ENCODE assay signal across 8 cellular contexts in genomic region chr12:57756406-57757341, GRCh38. TPM values are rescaled to one million over a fixed set of nuclear protein-coding genes. Genes with fewer than 3 reads are reported as not detected.
DNase-seq lines count a peak whose midpoint lies in the region; ATAC-seq and TF ChIP-seq lines count a peak whose summit lies in the region.

No MANE protein-coding gene starts in this region.

- WGBS in spleen, 5 donors, result 30 to 38% (median 33%) methylated on average over 22 of the region's 22 CpGs

- peaks cover 16% of the 10 kb centered on the region for H3K36me3 Mint-ChIP-seq in activated T-helper 1 cell treated with anti-CD3 and anti-CD28 coated beads, Interleukin-12 subunit alpha, Interleukin-12 subunit beta, Interleukin-2, Interleukin-4 antibody, amounts not matched to agents 30 ng/mL and 10 ng/mL and 1 ng/mL, durations not matched to agents 14 hours and 24 hours and 36 hours (ENCODE audit: low read depth)

- intact Hi-C loops in OCI-LY7 (cut with micrococcal nuclease; ENCODE audit: unreplicated experiment) (loop anchor here (2.0 kb wide), 1 partner anchor 142 kb away; no protein-coding TSS in a partner anchor), spleen (cut with DNase I; ENCODE audit: low total_unique reads) (no loop called here)
- intact Hi-C loops in activated T-helper 1 cell treated with anti-CD3 and anti-CD28 coated beads, Interleukin-12 subunit alpha, Interleukin-12 subunit beta, Interleukin-2, Interleukin-4 antibody, amounts not matched to agents 30 ng/mL and 10 ng/mL and 1 ng/mL, durations not matched to agents 14 hours and 24 hours and 36 hours (cut with micrococcal nuclease), result loop anchor here (1.0 to 10.0 kb wide), 3 partner anchors 9 to 1122 kb away; partner anchors contain the start of gene BAZ2A

- H3K4me1 ChIP-seq in OCI-LY7 (ENCODE audit: insufficient read depth, low read length, poor library complexity, severe bottlenecking), result peaks cover 33% of the 10 kb centered on the region
- peaks cover 16 to 65% (median 42%) of the 10 kb centered on the region in 6 donors for H3K4me1 ChIP-seq in spleen

- H3K79me2 ChIP-seq in OCI-LY7 (ENCODE audit: insufficient read depth, low read depth, low read length), result peaks cover 12% of the 10 kb centered on the region

- TF ChIP-seq POLR2A in spleen (IDR thresholded peaks at IDR 0.05), result no peak

- H4K20me1 ChIP-seq in OCI-LY7 (ENCODE audit: insufficient read depth, low read length), result peaks cover 10% of the 10 kb centered on the region; the same call in 1 of the 2 replicates

- H3K4me1 Mint-ChIP-seq in activated T-helper 1 cell treated with anti-CD3 and anti-CD28 coated beads, Interleukin-12 subunit alpha, Interleukin-12 subunit beta, Interleukin-2, Interleukin-4 antibody, amounts not matched to agents 30 ng/mL and 10 ng/mL and 1 ng/mL, durations not matched to agents 14 hours and 24 hours and 36 hours (ENCODE audit: low read depth), result peaks cover 51% of the 10 kb centered on the region

- CTCF ChIA-PET in BJ (lab: Yijun Ruan, JAX), result interaction anchor here (0.6 to 2.3 kb wide), 7 partner anchors 10 to 1900 kb away, joined by 3 to 12 read pairs (median 3); partner anchors contain the start of genes CYP27B1 and TSFM
- CTCF ChIA-PET in OCI-LY7 (lab: Charles Lee; ENCODE audit: unreplicated experiment), result interaction anchor here (0.6 to 1.4 kb wide), 5 partner anchors 9 to 142 kb away, joined by 3 to 5 read pairs (median 3); no protein-coding TSS in a partner anchor

- ATAC-seq in GM21576 (IDR thresholded peaks at IDR 0.05; ENCODE audit: unreplicated experiment), result peak; percentile 22

- peak overlapping the region; percentile 75 for H3K27ac ChIP-seq in OCI-LY7 (ENCODE audit: low read depth, low read length, poor library complexity, severe bottlenecking)
- H3K27ac ChIP-seq in spleen, result peak overlapping the region in 6 of 8 donors; percentile 78 to 95 (median 86)

- no peaks in the 10 kb centered on the region for H3K9me3 ChIP-seq in OCI-LY7 (ENCODE audit: low read length)
- H3K9me3 ChIP-seq in spleen, result no peaks in the 10 kb centered on the region

- peaks cover 3% of the 10 kb centered on the region for H3K27me3 Mint-ChIP-seq in activated T-helper 1 cell treated with anti-CD3 and anti-CD28 coated beads, Interleukin-12 subunit alpha, Interleukin-12 subunit beta, Interleukin-2, Interleukin-4 antibody, amounts not matched to agents 30 ng/mL and 10 ng/mL and 1 ng/mL, durations not matched to agents 14 hours and 24 hours and 36 hours (ENCODE audit: insufficient read depth)

- H3K4me2 ChIP-seq in OCI-LY7 (ENCODE audit: low read length), result peak overlapping the region; percentile 84

- peak overlapping the region; percentile 89 for H3K4me3 Mint-ChIP-seq in activated T-helper 1 cell treated with anti-CD3 and anti-CD28 coated beads, Interleukin-12 subunit alpha, Interleukin-12 subunit beta, Interleukin-2, Interleukin-4 antibody, amounts not matched to agents 30 ng/mL and 10 ng/mL and 1 ng/mL, durations not matched to agents 14 hours and 24 hours and 36 hours

- peaks cover 6% of the 10 kb centered on the region for H3K27me3 ChIP-seq in BJ (ENCODE audit: control insufficient read depth, insufficient read depth, low read length)
- H3K27me3 ChIP-seq in spleen (replicated peaks in 1 of 7), result peaks cover 0 to 10% (median 0%) of the 10 kb centered on the region in 7 donors

- H3K27ac Mint-ChIP-seq in activated T-helper 1 cell treated with anti-CD3 and anti-CD28 coated beads, Interleukin-12 subunit alpha, Interleukin-12 subunit beta, Interleukin-2, Interleukin-4 antibody, amounts not matched to agents 30 ng/mL and 10 ng/mL and 1 ng/mL, durations not matched to agents 14 hours and 24 hours and 36 hours, result peak overlapping the region; percentile 70

- DNase-seq in BJ (ENCODE audit: low read depth) (no peak), OCI-LY7 (ENCODE audit: low spot score) (peak; percentile 85), germinal center (ENCODE audit: low spot score) (peak; percentile 86), spleen (peak; percentile 92), NCI-H1092 (lab: John Stamatoyannopoulos, UW) (no peak), amniotic stem cell (lab: John Stamatoyannopoulos, UW) (no peak)
- DNase-seq in activated T-helper 1 cell treated with anti-CD3 and anti-CD28 coated beads, Interleukin-12 subunit alpha, Interleukin-12 subunit beta, Interleukin-2, Interleukin-4 antibody, amounts not matched to agents 30 ng/mL and 10 ng/mL and 1 ng/mL, durations not matched to agents 14 hours and 24 hours and 36 hours (ENCODE audit: low spot score), result peak; percentile 61

- BruUV-seq in OCI-LY7 (replicated peaks; lab: Mats Ljungman, UMichigan), result no TSS peak

- no peak overlapping the region for H3K4me3 ChIP-seq in BJ (ENCODE audit: low read depth, low read length)
- peak overlapping the region; percentile 87 for H3K4me3 ChIP-seq in OCI-LY7 (ENCODE audit: low read depth, low read length, poor library complexity, severe bottlenecking)
- peak overlapping the region in 7 of 8 donors; percentile 58 to 95 (median 72) for H3K4me3 ChIP-seq in spleen

- H3K36me3 ChIP-seq in BJ (ENCODE audit: control insufficient read depth, insufficient read depth, low read length) (no peaks in the 10 kb centered on the region; the same call in 1 of the 2 replicates), OCI-LY7 (ENCODE audit: insufficient read depth, low read length) (peaks cover 40% of the 10 kb centered on the region), spleen (peaks cover 0 to 23% (median 19%) of the 10 kb centered on the region in 6 donors)

- POLR2A ChIA-PET in BJ (lab: Charles Lee), result no interaction called here
- POLR2A ChIA-PET in OCI-LY7 (lab: Charles Lee), result interaction anchor here (0.7 to 1.4 kb wide), 6 partner anchors 11 to 90 kb away, joined by 3 to 4 read pairs (median 4); partner anchors contain the start of genes CTDSP2, EEF1AKMT3 and METTL1

- peak; percentile 54 for TF ChIP-seq CTCF in BJ (IDR thresholded peaks at IDR 0.05; ENCODE audit: insufficient read depth, low read depth, low read length)
- peak; percentile 90 for TF ChIP-seq CTCF in OCI-LY7 (conservative IDR thresholded peaks at IDR 0.05; ENCODE audit: low read length)
- peak in 10 of 11 experiments; percentile 51 to 86 (median 74) for TF ChIP-seq CTCF in spleen (IDR thresholded peaks at IDR 0.05 in 8 of 11, conservative IDR thresholded peaks at IDR 0.05 in 3 of 11)

- no peaks in the 10 kb centered on the region for H3K9me3 Mint-ChIP-seq in activated T-helper 1 cell treated with anti-CD3 and anti-CD28 coated beads, Interleukin-12 subunit alpha, Interleukin-12 subunit beta, Interleukin-2, Interleukin-4 antibody, amounts not matched to agents 30 ng/mL and 10 ng/mL and 1 ng/mL, durations not matched to agents 14 hours and 24 hours and 36 hours

- no peak overlapping the region; the same call in 1 of the 2 replicates for H2AFZ ChIP-seq in OCI-LY7 (ENCODE audit: low read length)

- H3K9me2 ChIP-seq in OCI-LY7 (ENCODE audit: insufficient read depth, low read length), result no peaks in the 10 kb centered on the region

RNA-seq across cellular contexts. Expression of gene MARCHF9, which starts 1.8 kb away (rescaled TPM):
- polyA plus RNA-seq in BJ (2011; rRNA removed), result 3.1 and 6.2 TPM in 2 replicates
- 3.0 and 5.1 TPM in 2 replicates for polyA minus RNA-seq in BJ (2011; rRNA and poly(A)+ RNA removed)
- total RNA-seq in OCI-LY7 (2014; rRNA removed; shearing (Covaris generic)), result 29.3 and 29.4 TPM in 2 replicates
- total RNA-seq in OCI-LY7 (2022), result 46.2 and 47.7 TPM in 2 replicates
- total RNA-seq in activated T-helper 1 cell treated with anti-CD3 and anti-CD28 coated beads, Interleukin-12 subunit alpha, Interleukin-12 subunit beta, Interleukin-2, Interleukin-4 antibody, amounts not matched to agents 30 ng/mL and 10 ng/mL and 1 ng/mL, durations not matched to agents 14 hours and 24 hours and 36 hours, result 21.2 and 21.8 TPM in 2 replicates
- total RNA-seq in spleen, result 10 to 100 TPM; 17.2 to 36.8 (median 23.0) TPM
- polyA plus RNA-seq in spleen, result 10 to 100 TPM; 29.0 to 49.0 (median 33.0) TPM

RNA-seq across cellular contexts. Expression of gene CDK4, which starts 4.6 kb away (rescaled TPM):
- polyA plus RNA-seq in BJ (2011; rRNA removed) (208 and 293 TPM in 2 replicates), spleen (10 to 100 TPM; 36.2 to 72.0 (median 56.0) TPM)
- 69.7 and 116 TPM in 2 replicates for polyA minus RNA-seq in BJ (2011; rRNA and poly(A)+ RNA removed)
- 272 and 280 TPM in 2 replicates for total RNA-seq in OCI-LY7 (2014; rRNA removed; shearing (Covaris generic))
- total RNA-seq in OCI-LY7 (2022) (172 and 192 TPM in 2 replicates), spleen (10 to 100 TPM; 34.3 to 77.8 (median 51.6) TPM)
- 218 and 227 TPM in 2 replicates for total RNA-seq in activated T-helper 1 cell treated with anti-CD3 and anti-CD28 coated beads, Interleukin-12 subunit alpha, Interleukin-12 subunit beta, Interleukin-2, Interleukin-4 antibody, amounts not matched to agents 30 ng/mL and 10 ng/mL and 1 ng/mL, durations not matched to agents 14 hours and 24 hours and 36 hours

RNA-seq across cellular contexts. Expression of gene CYP27B1, which starts 10.2 kb away (rescaled TPM):
- polyA plus RNA-seq in BJ (2011; rRNA removed) (0.76 and 0.91 TPM in 2 replicates), spleen (under 1 TPM; 0.20 to 0.48 (median 0.30) TPM)
- polyA minus RNA-seq in BJ (2011; rRNA and poly(A)+ RNA removed), result 0.43 and 1.1 TPM in 2 replicates
- 6.5 and 7.1 TPM in 2 replicates for total RNA-seq in OCI-LY7 (2014; rRNA removed; shearing (Covaris generic))
- total RNA-seq in OCI-LY7 (2022) (6.6 and 6.9 TPM in 2 replicates), spleen (1 to 10 TPM in 2 of 7 donors, under 1 TPM in 5; 0.23 to 1.5 (median 0.47) TPM)
- 9.0 and 9.9 TPM in 2 replicates for total RNA-seq in activated T-helper 1 cell treated with anti-CD3 and anti-CD28 coated beads, Interleukin-12 subunit alpha, Interleukin-12 subunit beta, Interleukin-2, Interleukin-4 antibody, amounts not matched to agents 30 ng/mL and 10 ng/mL and 1 ng/mL, durations not matched to agents 14 hours and 24 hours and 36 hours

RNA-seq across cellular contexts. Expression of gene TSPAN31, which starts 11.8 kb away (rescaled TPM):
- polyA plus RNA-seq in BJ (2011; rRNA removed) (25.7 and 40.4 TPM in 2 replicates), spleen (10 to 100 TPM; 16.9 to 25.9 (median 25.3) TPM)
- polyA minus RNA-seq in BJ (2011; rRNA and poly(A)+ RNA removed), result 22.7 and 28.2 TPM in 2 replicates
- total RNA-seq in OCI-LY7 (2014; rRNA removed; shearing (Covaris generic)), result 0.80 and 2.4 TPM in 2 replicates
- total RNA-seq in OCI-LY7 (2022) (6.3 and 6.4 TPM in 2 replicates), spleen (10 to 100 TPM; 27.1 to 93.1 (median 33.4) TPM)
- total RNA-seq in activated T-helper 1 cell treated with anti-CD3 and anti-CD28 coated beads, Interleukin-12 subunit alpha, Interleukin-12 subunit beta, Interleukin-2, Interleukin-4 antibody, amounts not matched to agents 30 ng/mL and 10 ng/mL and 1 ng/mL, durations not matched to agents 14 hours and 24 hours and 36 hours, result 24.0 and 24.5 TPM in 2 replicates

RNA-seq across cellular contexts. Expression of gene METTL1, which starts 15.2 kb away (rescaled TPM):
- polyA plus RNA-seq in BJ (2011; rRNA removed) (31.8 and 42.8 TPM in 2 replicates), spleen (10 to 100 TPM; 15.8 to 20.7 (median 16.3) TPM)
- polyA minus RNA-seq in BJ (2011; rRNA and poly(A)+ RNA removed), result 11.9 and 34.8 TPM in 2 replicates
- 12.5 and 22.2 TPM in 2 replicates for total RNA-seq in OCI-LY7 (2014; rRNA removed; shearing (Covaris generic))
- total RNA-seq in OCI-LY7 (2022) (23.6 and 27.0 TPM in 2 replicates), spleen (10 to 100 TPM in 3 of 7 donors, 1 to 10 TPM in 4; 4.9 to 22.0 (median 9.9) TPM)
- 89.7 and 90.0 TPM in 2 replicates for total RNA-seq in activated T-helper 1 cell treated with anti-CD3 and anti-CD28 coated beads, Interleukin-12 subunit alpha, Interleukin-12 subunit beta, Interleukin-2, Interleukin-4 antibody, amounts not matched to agents 30 ng/mL and 10 ng/mL and 1 ng/mL, durations not matched to agents 14 hours and 24 hours and 36 hours

Comparison
In these comparisons a context has a peak if more than half of its experiments do, and no peak if none do; other contexts are left out.
1. DNase-seq: peak in OCI-LY7 (single experiment), activated T-helper 1 cell treated with anti-CD3 and anti-CD28 coated beads, Interleukin-12 subunit alpha, Interleukin-12 subunit beta, Interleukin-2, Interleukin-4 antibody, amounts not matched to agents 30 ng/mL and 10 ng/mL and 1 ng/mL, durations not matched to agents 14 hours and 24 hours and 36 hours (single experiment), germinal center (single experiment) and spleen (single experiment); none in BJ (single experiment), NCI-H1092 (single experiment) and amniotic stem cell (single experiment).
2. Peak in every context shown above with its lines, with median percentiles within 50 percentile points of each other: CTCF ChIP-seq.